In genomic region chr7:36291387-36292316, GRCh38 we compare ENCODE assay signal across 1 cellular context.
TF ChIP-seq lines count a peak whose summit lies in the region.

No MANE protein-coding gene starts in this region.

TF ChIP-seq in HepG2, 621 proteins besides CTCF, POLR2A, EP300 and RAD21 (continued from another document and continues in another):
- TF ChIP-seq, protein P1, sequence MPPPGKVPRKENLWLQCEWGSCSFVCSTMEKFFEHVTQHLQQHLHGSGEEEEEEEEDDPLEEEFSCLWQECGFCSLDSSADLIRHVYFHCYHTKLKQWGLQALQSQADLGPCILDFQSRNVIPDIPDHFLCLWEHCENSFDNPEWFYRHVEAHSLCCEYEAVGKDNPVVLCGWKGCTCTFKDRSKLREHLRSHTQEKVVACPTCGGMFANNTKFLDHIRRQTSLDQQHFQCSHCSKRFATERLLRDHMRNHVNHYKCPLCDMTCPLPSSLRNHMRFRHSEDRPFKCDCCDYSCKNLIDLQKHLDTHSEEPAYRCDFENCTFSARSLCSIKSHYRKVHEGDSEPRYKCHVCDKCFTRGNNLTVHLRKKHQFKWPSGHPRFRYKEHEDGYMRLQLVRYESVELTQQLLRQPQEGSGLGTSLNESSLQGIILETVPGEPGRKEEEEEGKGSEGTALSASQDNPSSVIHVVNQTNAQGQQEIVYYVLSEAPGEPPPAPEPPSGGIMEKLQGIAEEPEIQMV (CRISPR knock-in tag; IDR thresholded peaks at IDR 0.05; ENCODE audit: low read depth), result 0 out of 2 replicates have a peak, but pooled peaks have one; percentile 52
- TF ChIP-seq ZNF44 (CRISPR knock-in tag; IDR thresholded peaks at IDR 0.05), result peak; percentile 79; the same call in 1 of the 2 replicates
- TF ChIP-seq NFKBIZ (CRISPR knock-in tag; IDR thresholded peaks at IDR 0.05), result no peak
- TF ChIP-seq ZNF562 (CRISPR knock-in tag; IDR thresholded peaks at IDR 0.05; ENCODE audit: borderline replicate concordance), result no peak
- TF ChIP-seq JUNB (CRISPR knock-in tag; IDR thresholded peaks at IDR 0.05; ENCODE audit: borderline replicate concordance), result no peak
- TF ChIP-seq, protein P2, sequence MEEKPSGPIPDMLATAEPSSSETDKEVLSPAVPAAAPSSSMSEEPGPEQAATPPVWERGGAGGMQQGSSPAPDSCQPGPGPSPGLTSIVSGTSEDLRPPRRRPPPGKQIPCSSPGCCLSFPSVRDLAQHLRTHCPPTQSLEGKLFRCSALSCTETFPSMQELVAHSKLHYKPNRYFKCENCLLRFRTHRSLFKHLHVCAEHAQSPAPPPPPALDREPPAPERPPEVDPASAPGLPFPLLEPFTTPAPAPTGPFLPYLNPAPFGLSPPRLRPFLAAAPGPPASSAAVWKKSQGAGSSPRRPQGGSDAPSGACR (CRISPR knock-in tag; IDR thresholded peaks at IDR 0.05), result peak; percentile 45; the same call in 1 of the 2 replicates
- no peak for TF ChIP-seq SATB2 (CRISPR knock-in tag; IDR thresholded peaks at IDR 0.05)
- TF ChIP-seq MXD4 (CRISPR knock-in tag; IDR thresholded peaks at IDR 0.05), result no peak
- 0 out of 2 replicates have a peak, but pooled peaks have one; percentile 54 for TF ChIP-seq DNMT1 (CRISPR knock-in tag; IDR thresholded peaks at IDR 0.05)
- TF ChIP-seq ERF (CRISPR knock-in tag; IDR thresholded peaks at IDR 0.05), result no peak; the same call in 1 of the 2 replicates
- no peak for TF ChIP-seq ISX (CRISPR knock-in tag; conservative IDR thresholded peaks at IDR 0.05)
- TF ChIP-seq CBX1 (IDR thresholded peaks at IDR 0.05; ENCODE audit: low read depth), result no peak
- TF ChIP-seq ZNF552 (CRISPR knock-in tag; IDR thresholded peaks at IDR 0.05; ENCODE audit: borderline replicate concordance), result no peak
- TF ChIP-seq, protein P3, sequence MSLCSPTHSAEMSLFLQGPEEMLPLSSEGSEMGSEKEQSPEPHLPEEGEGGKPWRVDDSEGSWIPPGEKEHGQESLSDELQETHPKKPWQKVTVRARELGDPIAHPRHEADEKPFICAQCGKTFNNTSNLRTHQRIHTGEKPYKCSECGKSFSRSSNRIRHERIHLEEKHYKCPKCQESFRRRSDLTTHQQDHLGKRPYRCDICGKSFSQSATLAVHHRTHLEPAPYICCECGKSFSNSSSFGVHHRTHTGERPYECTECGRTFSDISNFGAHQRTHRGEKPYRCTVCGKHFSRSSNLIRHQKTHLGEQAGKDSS (CRISPR knock-in tag; IDR thresholded peaks at IDR 0.05; ENCODE audit: borderline replicate concordance, low read depth), result 0 out of 2 replicates have a peak, but pooled peaks have one; percentile 74
- TF ChIP-seq MXD3 (CRISPR knock-in tag; IDR thresholded peaks at IDR 0.05), result no peak
- no peak for TF ChIP-seq ATAD3A (CRISPR knock-in tag; IDR thresholded peaks at IDR 0.05)
- no peak; the same call in 1 of the 2 replicates for TF ChIP-seq TARDBP (CRISPR knock-in tag; IDR thresholded peaks at IDR 0.05)
- peak; percentile 52; the same call in 1 of the 2 replicates for TF ChIP-seq SOX5 (CRISPR knock-in tag; IDR thresholded peaks at IDR 0.05; ENCODE audit: borderline replicate concordance)
- TF ChIP-seq, protein P4, sequence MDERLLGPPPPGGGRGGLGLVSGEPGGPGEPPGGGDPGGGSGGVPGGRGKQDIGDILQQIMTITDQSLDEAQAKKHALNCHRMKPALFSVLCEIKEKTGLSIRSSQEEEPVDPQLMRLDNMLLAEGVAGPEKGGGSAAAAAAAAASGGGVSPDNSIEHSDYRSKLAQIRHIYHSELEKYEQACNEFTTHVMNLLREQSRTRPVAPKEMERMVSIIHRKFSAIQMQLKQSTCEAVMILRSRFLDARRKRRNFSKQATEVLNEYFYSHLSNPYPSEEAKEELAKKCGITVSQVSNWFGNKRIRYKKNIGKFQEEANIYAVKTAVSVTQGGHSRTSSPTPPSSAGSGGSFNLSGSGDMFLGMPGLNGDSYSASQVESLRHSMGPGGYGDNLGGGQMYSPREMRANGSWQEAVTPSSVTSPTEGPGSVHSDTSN (CRISPR knock-in tag; IDR thresholded peaks at IDR 0.05), result no peak
- peak; percentile 65; the same call in 1 of the 2 replicates for TF ChIP-seq THRA (CRISPR knock-in tag; IDR thresholded peaks at IDR 0.05; ENCODE audit: borderline replicate concordance)
- TF ChIP-seq RNF2 (conservative IDR thresholded peaks at IDR 0.05; ENCODE audit: low read depth), result no peak
- TF ChIP-seq SMARCC2 (IDR thresholded peaks at IDR 0.05), result no peak
- TF ChIP-seq ZSCAN5A (CRISPR knock-in tag; IDR thresholded peaks at IDR 0.05; ENCODE audit: borderline replicate concordance), result no peak
- TF ChIP-seq NBN (conservative IDR thresholded peaks at IDR 0.05), result no peak
- TF ChIP-seq, protein P5, sequence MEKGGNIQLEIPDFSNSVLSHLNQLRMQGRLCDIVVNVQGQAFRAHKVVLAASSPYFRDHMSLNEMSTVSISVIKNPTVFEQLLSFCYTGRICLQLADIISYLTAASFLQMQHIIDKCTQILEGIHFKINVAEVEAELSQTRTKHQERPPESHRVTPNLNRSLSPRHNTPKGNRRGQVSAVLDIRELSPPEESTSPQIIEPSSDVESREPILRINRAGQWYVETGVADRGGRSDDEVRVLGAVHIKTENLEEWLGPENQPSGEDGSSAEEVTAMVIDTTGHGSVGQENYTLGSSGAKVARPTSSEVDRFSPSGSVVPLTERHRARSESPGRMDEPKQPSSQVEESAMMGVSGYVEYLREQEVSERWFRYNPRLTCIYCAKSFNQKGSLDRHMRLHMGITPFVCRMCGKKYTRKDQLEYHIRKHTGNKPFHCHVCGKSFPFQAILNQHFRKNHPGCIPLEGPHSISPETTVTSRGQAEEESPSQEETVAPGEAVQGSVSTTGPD (CRISPR knock-in tag; IDR thresholded peaks at IDR 0.05), result no peak
- TF ChIP-seq KDM4B (CRISPR knock-in tag; IDR thresholded peaks at IDR 0.05), result no peak
- no peak for TF ChIP-seq PHF8 (CRISPR knock-in tag; IDR thresholded peaks at IDR 0.05)
- peak; percentile 47; the same call in 1 of the 2 replicates for TF ChIP-seq ARNTL (CRISPR knock-in tag; IDR thresholded peaks at IDR 0.05)
- TF ChIP-seq RBM22 (optimal IDR thresholded peaks at IDR 0.05; ENCODE audit: low read length), result no peak
- TF ChIP-seq ZBTB10 (CRISPR knock-in tag; IDR thresholded peaks at IDR 0.05; ENCODE audit: borderline replicate concordance), result no peak
- TF ChIP-seq, protein P6, sequence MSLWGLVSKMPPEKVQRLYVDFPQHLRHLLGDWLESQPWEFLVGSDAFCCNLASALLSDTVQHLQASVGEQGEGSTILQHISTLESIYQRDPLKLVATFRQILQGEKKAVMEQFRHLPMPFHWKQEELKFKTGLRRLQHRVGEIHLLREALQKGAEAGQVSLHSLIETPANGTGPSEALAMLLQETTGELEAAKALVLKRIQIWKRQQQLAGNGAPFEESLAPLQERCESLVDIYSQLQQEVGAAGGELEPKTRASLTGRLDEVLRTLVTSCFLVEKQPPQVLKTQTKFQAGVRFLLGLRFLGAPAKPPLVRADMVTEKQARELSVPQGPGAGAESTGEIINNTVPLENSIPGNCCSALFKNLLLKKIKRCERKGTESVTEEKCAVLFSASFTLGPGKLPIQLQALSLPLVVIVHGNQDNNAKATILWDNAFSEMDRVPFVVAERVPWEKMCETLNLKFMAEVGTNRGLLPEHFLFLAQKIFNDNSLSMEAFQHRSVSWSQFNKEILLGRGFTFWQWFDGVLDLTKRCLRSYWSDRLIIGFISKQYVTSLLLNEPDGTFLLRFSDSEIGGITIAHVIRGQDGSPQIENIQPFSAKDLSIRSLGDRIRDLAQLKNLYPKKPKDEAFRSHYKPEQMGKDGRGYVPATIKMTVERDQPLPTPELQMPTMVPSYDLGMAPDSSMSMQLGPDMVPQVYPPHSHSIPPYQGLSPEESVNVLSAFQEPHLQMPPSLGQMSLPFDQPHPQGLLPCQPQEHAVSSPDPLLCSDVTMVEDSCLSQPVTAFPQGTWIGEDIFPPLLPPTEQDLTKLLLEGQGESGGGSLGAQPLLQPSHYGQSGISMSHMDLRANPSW (CRISPR knock-in tag; IDR thresholded peaks at IDR 0.05; ENCODE audit: borderline replicate concordance), result 0 out of 2 replicates have a peak, but pooled peaks have one; percentile 48
- no peak for TF ChIP-seq NFYC (CRISPR knock-in tag; IDR thresholded peaks at IDR 0.05)
- no peak for TF ChIP-seq ZFYVE20 (CRISPR knock-in tag; IDR thresholded peaks at IDR 0.05; ENCODE audit: borderline replicate concordance, low read depth)
- no peak for TF ChIP-seq ZNF547 (CRISPR knock-in tag; IDR thresholded peaks at IDR 0.05)
- TF ChIP-seq MYC (CRISPR knock-in tag; IDR thresholded peaks at IDR 0.05; ENCODE audit: borderline replicate concordance), result no peak
- TF ChIP-seq EZH2 (conservative IDR thresholded peaks at IDR 0.05; ENCODE audit: low read depth, low read length), result no peak
- TF ChIP-seq KLF15 (CRISPR knock-in tag; IDR thresholded peaks at IDR 0.05; ENCODE audit: borderline replicate concordance), result no peak
- no peak for TF ChIP-seq ZNF235 (CRISPR knock-in tag; IDR thresholded peaks at IDR 0.05; ENCODE audit: borderline replicate concordance)
- TF ChIP-seq POGK (CRISPR knock-in tag; conservative IDR thresholded peaks at IDR 0.05), result 0 out of 2 replicates have a peak, but pooled peaks have one; percentile 28
- TF ChIP-seq, protein P7, sequence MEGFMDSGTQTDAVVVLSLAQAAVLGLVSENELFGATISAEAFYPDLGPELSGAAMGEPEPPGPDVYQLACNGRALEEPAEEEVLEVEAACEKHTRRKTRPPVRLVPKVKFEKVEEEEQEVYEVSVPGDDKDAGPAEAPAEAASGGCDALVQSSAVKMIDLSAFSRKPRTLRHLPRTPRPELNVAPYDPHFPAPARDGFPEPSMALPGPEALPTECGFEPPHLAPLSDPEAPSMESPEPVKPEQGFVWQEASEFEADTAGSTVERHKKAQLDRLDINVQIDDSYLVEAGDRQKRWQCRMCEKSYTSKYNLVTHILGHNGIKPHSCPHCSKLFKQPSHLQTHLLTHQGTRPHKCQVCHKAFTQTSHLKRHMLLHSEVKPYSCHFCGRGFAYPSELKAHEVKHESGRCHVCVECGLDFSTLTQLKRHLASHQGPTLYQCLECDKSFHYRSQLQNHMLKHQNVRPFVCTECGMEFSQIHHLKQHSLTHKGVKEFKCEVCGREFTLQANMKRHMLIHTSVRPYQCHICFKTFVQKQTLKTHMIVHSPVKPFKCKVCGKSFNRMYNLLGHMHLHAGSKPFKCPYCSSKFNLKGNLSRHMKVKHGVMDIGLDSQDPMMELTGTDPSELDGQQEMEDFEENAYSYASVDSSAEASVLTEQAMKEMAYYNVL (CRISPR knock-in tag; IDR thresholded peaks at IDR 0.05; ENCODE audit: borderline replicate concordance), result no peak; the same call in 1 of the 2 replicates
- no peak for TF ChIP-seq NFYB (CRISPR knock-in tag; IDR thresholded peaks at IDR 0.05)
- TF ChIP-seq FOXA1 (IDR thresholded peaks at IDR 0.05), result no peak
- TF ChIP-seq FOXA1 (CRISPR knock-in tag; IDR thresholded peaks at IDR 0.05), result no peak
